ENCODE assay signal across 8 cellular contexts in the genomic region with DNA sequence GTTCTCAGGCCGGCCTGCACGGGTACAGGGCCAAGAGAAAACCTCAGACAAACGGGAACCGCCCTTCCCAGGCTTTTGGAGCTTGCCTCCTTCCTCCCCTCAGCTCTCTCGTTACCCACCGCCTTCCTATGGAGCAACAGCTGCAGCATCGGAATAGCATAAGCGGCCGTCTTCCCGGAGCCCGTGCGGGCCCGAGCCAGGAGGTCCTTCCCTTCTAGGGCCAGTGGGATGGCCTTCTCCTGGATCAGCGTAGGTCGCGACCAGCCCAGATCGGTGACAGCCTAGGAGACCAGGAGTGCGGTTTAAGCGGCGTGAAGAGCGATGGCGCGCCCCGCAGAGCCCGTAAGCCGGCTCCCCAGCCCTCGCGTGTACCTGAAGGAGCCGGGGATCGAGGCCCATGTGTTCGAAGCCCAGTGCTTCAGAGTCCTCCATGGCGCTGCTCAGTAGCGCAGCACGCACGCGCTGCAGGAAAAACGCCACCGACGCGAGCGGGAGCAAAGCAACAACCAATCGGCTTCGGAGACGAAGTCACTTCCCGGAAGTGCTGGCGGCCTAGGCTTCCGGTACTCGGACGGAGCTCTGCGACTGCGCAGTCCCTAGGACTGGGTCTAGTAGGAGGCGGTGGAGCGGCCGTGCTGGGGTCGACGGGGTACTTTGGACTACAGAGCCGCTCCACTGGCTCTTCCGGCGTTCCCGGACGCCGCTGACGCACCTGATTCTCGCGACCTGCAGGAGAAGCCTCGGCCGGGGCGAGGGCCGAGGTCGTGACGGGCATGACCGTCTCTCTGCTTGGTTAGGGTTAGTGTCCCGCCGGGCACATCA. TPM values are rescaled to one million over a fixed set of nuclear protein-coding genes. Genes with fewer than 3 reads are reported as not detected.
DNase-seq lines count a peak whose midpoint lies in the region; ATAC-seq, FAIRE-seq and TF ChIP-seq lines count a peak whose summit lies in the region.

A gene with protein sequence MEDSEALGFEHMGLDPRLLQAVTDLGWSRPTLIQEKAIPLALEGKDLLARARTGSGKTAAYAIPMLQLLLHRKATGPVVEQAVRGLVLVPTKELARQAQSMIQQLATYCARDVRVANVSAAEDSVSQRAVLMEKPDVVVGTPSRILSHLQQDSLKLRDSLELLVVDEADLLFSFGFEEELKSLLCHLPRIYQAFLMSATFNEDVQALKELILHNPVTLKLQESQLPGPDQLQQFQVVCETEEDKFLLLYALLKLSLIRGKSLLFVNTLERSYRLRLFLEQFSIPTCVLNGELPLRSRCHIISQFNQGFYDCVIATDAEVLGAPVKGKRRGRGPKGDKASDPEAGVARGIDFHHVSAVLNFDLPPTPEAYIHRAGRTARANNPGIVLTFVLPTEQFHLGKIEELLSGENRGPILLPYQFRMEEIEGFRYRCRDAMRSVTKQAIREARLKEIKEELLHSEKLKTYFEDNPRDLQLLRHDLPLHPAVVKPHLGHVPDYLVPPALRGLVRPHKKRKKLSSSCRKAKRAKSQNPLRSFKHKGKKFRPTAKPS (minus strand): TSS at position 445 of the 822 bp plus-strand sequence. CDS start 13 bp downstream, at position 432.

- H3K4me2 ChIP-seq in SU-DHL-6 (ENCODE audit: low read depth, low read length, poor library complexity, severe bottlenecking), result peak within 1 kb of the TSS; percentile 73

- H3K27me3 ChIP-seq in SU-DHL-6 (ENCODE audit: low read length), result no peaks in the 10 kb centered on the region
- no peaks in the 10 kb centered on the region for H3K27me3 ChIP-seq in pancreas
- no peaks in the 10 kb centered on the region for H3K27me3 ChIP-seq in tibial artery

- peaks cover 23% of the 10 kb centered on the region for H3K4me1 Mint-ChIP-seq in activated naive CD8-positive, alpha-beta T cell treated with anti-CD3 and anti-CD28 coated beads, Interleukin-2, amount 10 ng/mL, durations not matched to agents 7 days and 5 days

- peak; percentile 98 for TF ChIP-seq POLR2A in GM10847 (IDR thresholded peaks at IDR 0.05; ENCODE audit: extremely low read depth, insufficient read length)

- peaks cover 4% of the 10 kb centered on the region; the same call in 1 of the 2 replicates for H3F3A ChIP-seq in SU-DHL-6 (ENCODE audit: insufficient read depth)

- H3K4me3 ChIP-seq in SU-DHL-6 (ENCODE audit: insufficient read depth, low read length, poor library complexity, severe bottlenecking), result peak within 1 kb of the TSS; percentile 77
- peak within 1 kb of the TSS; percentile 72 to 92 (median 88) for H3K4me3 ChIP-seq in pancreas
- H3K4me3 ChIP-seq in tibial artery, result peak within 1 kb of the TSS; percentile 79 to 99

- DNase-seq in NCI-H128 (lab: John Stamatoyannopoulos, UW; ENCODE audit: unreplicated experiment) (peak; percentile 91), Right ventricle myocardium superior (peak; percentile 97), pancreas (peak; percentile 93 to 98 (median 94)), tibial artery (peak; percentile 94 to 96)
- peak; percentile 90 for DNase-seq in activated naive CD8-positive, alpha-beta T cell treated with anti-CD3 and anti-CD28 coated beads, Interleukin-2, amount 10 ng/mL, durations not matched to agents 7 days and 5 days

- peaks cover 33% of the 10 kb centered on the region for H3K36me3 Mint-ChIP-seq in activated naive CD8-positive, alpha-beta T cell treated with anti-CD3 and anti-CD28 coated beads, Interleukin-2, amount 10 ng/mL, durations not matched to agents 7 days and 5 days

- H3K9me2 ChIP-seq in SU-DHL-6 (replicated peaks; ENCODE audit: insufficient read depth, low read length), result no peaks in the 10 kb centered on the region

- H3K79me2 ChIP-seq in SU-DHL-6 (ENCODE audit: insufficient read depth, low read length), result peaks cover 40% of the 10 kb centered on the region

- intact Hi-C loops in Right ventricle myocardium superior (cut with DNase I) (no loop called here), pancreas (cut with DNase I) (no loop called here), tibial artery (cut with DNase I; ENCODE audit: low total_unique reads) (no loop called here)

- no peaks in the 10 kb centered on the region for H3K27me3 Mint-ChIP-seq in activated naive CD8-positive, alpha-beta T cell treated with anti-CD3 and anti-CD28 coated beads, Interleukin-2, amount 10 ng/mL, durations not matched to agents 7 days and 5 days

- TF ChIP-seq CTCF in SU-DHL-6 (IDR thresholded peaks at IDR 0.05; ENCODE audit: insufficient read depth, low read length, poor library complexity, severe bottlenecking) (no peak), pancreas (IDR thresholded peaks at IDR 0.05) (no peak), tibial artery (IDR thresholded peaks at IDR 0.05) (no peak)

- peak within 1 kb of the TSS; percentile 96 for H3K4me3 Mint-ChIP-seq in activated naive CD8-positive, alpha-beta T cell treated with anti-CD3 and anti-CD28 coated beads, Interleukin-2, amount 10 ng/mL, durations not matched to agents 7 days and 5 days

- H3K27ac ChIP-seq in SU-DHL-6 (ENCODE audit: low read depth, low read length) (peak within 1 kb of the TSS; percentile 34), pancreas (peak within 1 kb of the TSS; percentile 52 to 81 (median 76)), tibial artery (peak within 1 kb of the TSS; percentile 94)

- peak within 1 kb of the TSS; percentile 95 for H3K27ac Mint-ChIP-seq in activated naive CD8-positive, alpha-beta T cell treated with anti-CD3 and anti-CD28 coated beads, Interleukin-2, amount 10 ng/mL, durations not matched to agents 7 days and 5 days

- POLR2A ChIA-PET in activated naive CD8-positive, alpha-beta T cell treated with anti-CD3 and anti-CD28 coated beads, Interleukin-2, amount 10 ng/mL, durations not matched to agents 7 days and 5 days (lab: Charles Lee), result interaction anchor here (0.5 to 2.5 kb wide), 17 partner anchors 8 to 402 kb away, joined by 3 to 25 read pairs (median 4); partner anchors contain the start of genes H2AZ2, NUDCD3, OGDH and PURB

- ATAC-seq in HG02678 (IDR thresholded peaks at IDR 0.05; ENCODE audit: unreplicated experiment) (peak; percentile 98), Right ventricle myocardium superior (ENCODE audit: poor library complexity) (peak; percentile 98), pancreas (peak; percentile 97 to 98 (median 98))
- peak; percentile 97 for ATAC-seq in activated naive CD8-positive, alpha-beta T cell treated with anti-CD3 and anti-CD28 coated beads, Interleukin-2, amount 10 ng/mL, durations not matched to agents 7 days and 5 days (ENCODE audit: low read depth)

- peak within 1 kb of the TSS; percentile 34 for H2AFZ ChIP-seq in SU-DHL-6 (ENCODE audit: low read depth, low read length, severe bottlenecking)

- H3K36me3 ChIP-seq in SU-DHL-6 (ENCODE audit: low read length) (peaks cover 17% of the 10 kb centered on the region), pancreas (peaks cover 13 to 45% (median 23%) of the 10 kb centered on the region in 3 donors), tibial artery (peaks cover 37 to 65% (median 53%) of the 10 kb centered on the region in 3 donors)

- no peak for FAIRE-seq in pancreas (lab: Jason Lieb, UNC)

- H3K4me1 ChIP-seq in pancreas, result peaks cover 4 to 11% (median 7%) of the 10 kb centered on the region in 3 donors
- H3K4me1 ChIP-seq in tibial artery, result peaks cover 0 to 26% (median 22%) of the 10 kb centered on the region in 4 donors

- WGBS in pancreas, 2 donors, result 0% methylated on average over 74 of the region's 74 CpGs

- H4K20me1 ChIP-seq in SU-DHL-6 (ENCODE audit: low read depth, low read length), result no peaks in the 10 kb centered on the region

- H3K9me3 ChIP-seq in SU-DHL-6 (ENCODE audit: insufficient read depth, low read length) (no peaks in the 10 kb centered on the region), pancreas (no peaks in the 10 kb centered on the region), tibial artery (no peaks in the 10 kb centered on the region)

- peak within 1 kb of the TSS; percentile 76 for H3K9ac ChIP-seq in SU-DHL-6 (ENCODE audit: low read length)

- H3K9me3 Mint-ChIP-seq in activated naive CD8-positive, alpha-beta T cell treated with anti-CD3 and anti-CD28 coated beads, Interleukin-2, amount 10 ng/mL, durations not matched to agents 7 days and 5 days, result no peaks in the 10 kb centered on the region

RNA-seq across cellular contexts. Expression of the gene that starts here (rescaled TPM):
- 100 to 1,000 TPM in 1 of 2 experiments, 10 to 100 TPM in 1; 94.1 to 102 TPM for total RNA-seq in activated naive CD8-positive, alpha-beta T cell treated with anti-CD3 and anti-CD28 coated beads, Interleukin-2, amount 10 ng/mL, durations not matched to agents 7 days and 5 days
- 25.4 TPM for total RNA-seq in Right ventricle myocardium superior
- 10 to 100 TPM; 23.0 to 36.6 (median 27.3) TPM for total RNA-seq in pancreas
- polyA plus RNA-seq in pancreas, result 100 to 1,000 TPM; 107 to 114 TPM

Comparison
In these comparisons a context has a peak if more than half of its experiments do, and no peak if none do; other contexts are left out.
1. Peak in every context shown above with its lines: DNase-seq, ATAC-seq, H3K4me3 ChIP-seq and H3K27ac ChIP-seq.
2. H3K27ac ChIP-seq: peak in every context shown above with its lines; median percentile 94 in tibial artery; 76 in pancreas; 34 in SU-DHL-6.